27 cellular contexts compared by ENCODE assay signal in the genomic region with DNA sequence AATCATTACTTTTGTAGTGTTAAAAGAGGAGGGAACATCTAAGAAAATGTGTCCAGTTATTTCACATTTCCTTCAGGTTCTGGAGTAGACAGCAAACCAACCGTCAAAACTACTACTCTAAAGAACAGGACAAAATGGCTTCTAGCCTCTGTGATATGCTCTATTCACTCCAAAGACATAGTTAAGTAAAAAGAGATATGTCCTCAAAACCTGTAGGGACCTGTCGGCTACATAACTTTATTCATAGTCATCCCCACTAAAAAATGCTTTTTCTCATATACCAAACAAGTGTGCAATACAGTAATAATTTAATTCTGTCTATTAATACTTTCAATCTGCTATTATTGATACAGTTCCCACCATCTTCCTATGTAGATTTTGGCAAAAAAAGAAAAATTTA.
"Had no signal": no experiment of that assay in that cellular context is flagged by ENCODE, and none has a peak within 500 bp of the region (broad histone marks: within the 10 kb centered on the region; RNA-seq: fewer than 3 reads in every experiment).

No MANE protein-coding gene starts in this region.

- H3K27me3 Mint-ChIP-seq: natural killer cell treated with Interleukin-12 subunit alpha and Interleukin-12 subunit beta and Interleukin-15 and Interleukin-18, amount 100 ng/mL, for 72 hours; stimulated activated naive B cell treated with anti-CD40 and anti-IgM and Interleukin-4, amounts not matched to agents 10 μg/mL and 1 μg/mL and 100 μg/mL, for 72 hours; stimulated activated naive CD8-positive, alpha-beta T cell treated with anti-CD3 and anti-CD28 coated beads, Interleukin-15, Interleukin-2, amounts not matched to agents 100 ng/mL and 50 ng/mL, for 24 hours had no signal

- H3K9me3 ChIP-seq: neutrophil, pancreas, psoas muscle, right lobe of liver, sigmoid colon, stomach, thoracic aorta, thyroid gland, tibial nerve, upper lobe of left lung, vagina had no signal

- H3K36me3 Mint-ChIP-seq: natural killer cell treated with Interleukin-12 subunit alpha and Interleukin-12 subunit beta and Interleukin-15 and Interleukin-18, amount 100 ng/mL, for 72 hours; stimulated activated effector memory CD8-positive, alpha-beta T cell treated with anti-CD3 and anti-CD28 coated beads, Interleukin-12 subunit alpha, Interleukin-12 subunit beta, amount 100 ng/mL, for 72 hours; stimulated activated naive B cell treated with anti-CD40 and anti-IgM and Interleukin-4, amounts not matched to agents 10 μg/mL and 1 μg/mL and 100 μg/mL, for 72 hours had no signal

- FAIRE-seq: pancreas, small intestine, urothelium cell line had no signal

- H3K4me3 Mint-ChIP-seq: natural killer cell treated with Interleukin-12 subunit alpha and Interleukin-12 subunit beta and Interleukin-15 and Interleukin-18, amount 100 ng/mL, for 72 hours; nephron progenitor cell; neural crest cell; stimulated activated effector memory CD8-positive, alpha-beta T cell treated with anti-CD3 and anti-CD28 coated beads, Interleukin-12 subunit alpha, Interleukin-12 subunit beta, amount 100 ng/mL, for 72 hours; stimulated activated naive B cell treated with anti-CD40 and anti-IgM and Interleukin-4, amounts not matched to agents 10 μg/mL and 1 μg/mL and 100 μg/mL, for 72 hours; stimulated activated naive CD8-positive, alpha-beta T cell treated with anti-CD3 and anti-CD28 coated beads, Interleukin-15, Interleukin-2, amounts not matched to agents 100 ng/mL and 50 ng/mL, for 24 hours had no signal

- H3K27ac ChIP-seq: neutrophil, pancreas, psoas muscle, sigmoid colon, stomach, thoracic aorta, thyroid gland, tibial nerve, upper lobe of left lung, vagina had no signal

- H3K36me3 ChIP-seq: neutrophil, pancreas, right lobe of liver, sigmoid colon, stomach, thoracic aorta, thyroid gland, tibial nerve, upper lobe of left lung, vagina had no signal

- ATAC-seq: natural killer cell treated with Interleukin-12 subunit alpha and Interleukin-12 subunit beta and Interleukin-15 and Interleukin-18, amount 100 ng/mL, for 72 hours; pancreas; psoas muscle; right cardiac atrium; stimulated activated effector memory CD8-positive, alpha-beta T cell treated with anti-CD3 and anti-CD28 coated beads, Interleukin-12 subunit alpha, Interleukin-12 subunit beta, amount 100 ng/mL, for 72 hours; stimulated activated naive B cell treated with anti-CD40 and anti-IgM and Interleukin-4, amounts not matched to agents 10 μg/mL and 1 μg/mL and 100 μg/mL, for 72 hours had no signal

- H3K4me3 ChIP-seq: pancreas, psoas muscle, right lobe of liver, sigmoid colon, stomach, thoracic aorta, thyroid gland, tibial nerve, upper lobe of left lung, vagina had no signal

- H3K4me1 ChIP-seq: pancreas, psoas muscle, sigmoid colon, stomach, thyroid gland, tibial nerve, upper lobe of left lung, vagina had no signal

- DNase-seq: nephron progenitor cell; nucleus accumbens; pancreas; psoas muscle; right cardiac atrium; right lobe of liver; sigmoid colon; small intestine; stimulated activated CD4-positive, alpha-beta T cell treated with anti-CD3 and anti-CD28 coated beads, Interleukin-15, amount 100 ng/mL, for 24 hours; stimulated activated CD4-positive, alpha-beta T cell treated with anti-CD3 and anti-CD28 coated beads, Interleukin-2, amount 100 ng/mL, for 24 hours; stimulated activated CD4-positive, alpha-beta T cell treated with anti-CD3 and anti-CD28 coated beads, Interleukin-2, amount 100 ng/mL, for 48 hours; stimulated activated CD4-positive, alpha-beta T cell treated with anti-CD3 and anti-CD28 coated beads, Interleukin-4, amount 100 ng/mL, for 24 hours; stimulated activated naive B cell treated with anti-CD40 and anti-IgM and Interleukin-4, amounts not matched to agents 10 μg/mL and 1 μg/mL and 100 μg/mL, for 72 hours; stimulated activated naive CD4-positive, alpha-beta T cell treated with Interleukin-2 at 50 U/mL for 16 hours; stomach; thyroid gland; trophoblast cell; upper lobe of left lung had no signal

- H3K27ac Mint-ChIP-seq: natural killer cell treated with Interleukin-12 subunit alpha and Interleukin-12 subunit beta and Interleukin-15 and Interleukin-18, amount 100 ng/mL, for 72 hours; nephron progenitor cell; stimulated activated effector memory CD8-positive, alpha-beta T cell treated with anti-CD3 and anti-CD28 coated beads, Interleukin-12 subunit alpha, Interleukin-12 subunit beta, amount 100 ng/mL, for 72 hours; stimulated activated naive B cell treated with anti-CD40 and anti-IgM and Interleukin-4, amounts not matched to agents 10 μg/mL and 1 μg/mL and 100 μg/mL, for 72 hours; stimulated activated naive CD8-positive, alpha-beta T cell treated with anti-CD3 and anti-CD28 coated beads, Interleukin-15, Interleukin-2, amounts not matched to agents 100 ng/mL and 50 ng/mL, for 24 hours had no signal

- H3K9me3 Mint-ChIP-seq: nephron progenitor cell; neural crest cell; stimulated activated naive B cell treated with anti-CD40 and anti-IgM and Interleukin-4, amounts not matched to agents 10 μg/mL and 1 μg/mL and 100 μg/mL, for 72 hours; stimulated activated naive CD8-positive, alpha-beta T cell treated with anti-CD3 and anti-CD28 coated beads, Interleukin-15, Interleukin-2, amounts not matched to agents 100 ng/mL and 50 ng/mL, for 24 hours had no signal

- H3K27me3 ChIP-seq: neutrophil, pancreas, right lobe of liver, sigmoid colon, stomach, thyroid gland, tibial nerve, upper lobe of left lung, vagina had no signal

- H3K4me1 Mint-ChIP-seq: nephron progenitor cell; neural crest cell; stimulated activated effector memory CD8-positive, alpha-beta T cell treated with anti-CD3 and anti-CD28 coated beads, Interleukin-12 subunit alpha, Interleukin-12 subunit beta, amount 100 ng/mL, for 72 hours; stimulated activated naive B cell treated with anti-CD40 and anti-IgM and Interleukin-4, amounts not matched to agents 10 μg/mL and 1 μg/mL and 100 μg/mL, for 72 hours had no signal
